ENCODE assay signal across 12 cellular contexts in genomic region chr3:99651561-99651960, GRCh38. TPM values are rescaled to one million over a fixed set of nuclear protein-coding genes. Genes with fewer than 3 reads are reported as not detected.
DNase-seq lines count a peak whose midpoint lies in the region; ATAC-seq lines count a peak whose summit lies in the region.
"Had no signal": no experiment of that assay in that cellular context is flagged by ENCODE, and none has a peak within 500 bp of the region (broad histone marks: within the 10 kb centered on the region; RNA-seq: fewer than 3 reads in every experiment).

No MANE protein-coding gene starts in this region.

- DNase-seq in HK-2 (ENCODE audit: unreplicated experiment) (peak; percentile 81), astrocyte of the hippocampus (ENCODE audit: low read depth, low spot score) (peak; percentile 69), iris pigment epithelial cell (ENCODE audit: low read depth) (peak; percentile 80)
- no peak for DNase-seq in CD8-positive, alpha-beta memory T cell
- DNase-seq: activated effector memory CD4-positive, alpha-beta T cell treated with Interleukin-2 at 50 U/mL for 16 hours; naive B cell; NCI-H510A had no signal

- H3K9ac ChIP-seq in subcutaneous abdominal adipose tissue (ENCODE audit: low read length in 5 of 5) = peak overlapping the region in 1 of 5 donors; percentile 54

- no peak overlapping the region for H3K4me3 Mint-ChIP-seq in CD8-positive, alpha-beta memory T cell
- H3K4me3 Mint-ChIP-seq: naive B cell; T-helper 2 cell treated with Interferon-gamma antibody and Interleukin-4, amounts not matched to agents 5 μg/mL and 100 μg/mL, for 36 hours had no signal

- peaks cover 0 to 2% (median 0%) of the 10 kb centered on the region in 5 donors for H3K9me3 Mint-ChIP-seq in CD8-positive, alpha-beta memory T cell
- H3K9me3 Mint-ChIP-seq: naive B cell; T-helper 2 cell treated with Interferon-gamma antibody and Interleukin-4, amounts not matched to agents 5 μg/mL and 100 μg/mL, for 36 hours had no signal

- no peaks in the 10 kb centered on the region for H3K36me3 ChIP-seq in subcutaneous abdominal adipose tissue (ENCODE audit: control insufficient read depth in 5 of 5, insufficient read depth in 5 of 5, low read length in 5 of 5)
- H3K36me3 ChIP-seq in CD8-positive, alpha-beta memory T cell (ENCODE audit: insufficient read depth, low read length) = no peaks in the 10 kb centered on the region

- no peak for ATAC-seq in GM18861 (IDR thresholded peaks at IDR 0.05; ENCODE audit: unreplicated experiment)
- ATAC-seq in GM19463 (IDR thresholded peaks at IDR 0.05; ENCODE audit: unreplicated experiment) = no peak
- ATAC-seq in HG03460 (IDR thresholded peaks at IDR 0.05; ENCODE audit: unreplicated experiment) = no peak

- H3K36me3 Mint-ChIP-seq in CD8-positive, alpha-beta memory T cell = no peaks in the 10 kb centered on the region
- H3K36me3 Mint-ChIP-seq: naive B cell had no signal

- H3K4me1 ChIP-seq in subcutaneous abdominal adipose tissue (ENCODE audit: control insufficient read depth in 5 of 5, insufficient read depth in 5 of 5, low read length in 5 of 5) = peaks cover 3 to 33% (median 19%) of the 10 kb centered on the region in 5 donors
- no peaks in the 10 kb centered on the region for H3K4me1 ChIP-seq in CD8-positive, alpha-beta memory T cell (ENCODE audit: insufficient read depth, low read length)

- no peaks in the 10 kb centered on the region for H3K4me1 Mint-ChIP-seq in CD8-positive, alpha-beta memory T cell
- H3K4me1 Mint-ChIP-seq: naive B cell had no signal

- H3K27ac ChIP-seq in subcutaneous abdominal adipose tissue (ENCODE audit: low read depth, low read length) = peak overlapping the region; percentile 43
- no peak overlapping the region for H3K27ac ChIP-seq in CD8-positive, alpha-beta memory T cell (ENCODE audit: low read depth, low read length)

- CTCF ChIA-PET in CD8-positive, alpha-beta memory T cell (lab: Charles Lee) = no interaction called here

- H3K4me3 ChIP-seq in subcutaneous abdominal adipose tissue (ENCODE audit: low read depth in 1 of 5, low read length in 5 of 5) = peak overlapping the region in 1 of 5 donors; percentile 20
- no peak overlapping the region for H3K4me3 ChIP-seq in CD8-positive, alpha-beta memory T cell (ENCODE audit: low read length)

- no peaks in the 10 kb centered on the region for H3K27me3 ChIP-seq in subcutaneous abdominal adipose tissue (ENCODE audit: control insufficient read depth in 5 of 5, insufficient read depth in 4 of 5, low read length in 5 of 5)
- no peaks in the 10 kb centered on the region for H3K27me3 ChIP-seq in CD8-positive, alpha-beta memory T cell (ENCODE audit: insufficient read depth, low read length, poor library complexity, severe bottlenecking)

- H3K9me3 ChIP-seq in subcutaneous abdominal adipose tissue (ENCODE audit: control insufficient read depth in 5 of 5, low read length in 5 of 5) = no peaks in the 10 kb centered on the region
- H3K9me3 ChIP-seq in CD8-positive, alpha-beta memory T cell (ENCODE audit: low read length) = no peaks in the 10 kb centered on the region

- peaks cover 0 to 2% of the 10 kb centered on the region in 2 donors for H3K27me3 Mint-ChIP-seq in CD8-positive, alpha-beta memory T cell

- POLR2A ChIA-PET in CD8-positive, alpha-beta memory T cell (lab: Charles Lee) = no interaction called here

- H3K27ac Mint-ChIP-seq in CD8-positive, alpha-beta memory T cell = no peak overlapping the region
- H3K27ac Mint-ChIP-seq: naive B cell; T-helper 2 cell treated with Interferon-gamma antibody and Interleukin-4, amounts not matched to agents 5 μg/mL and 100 μg/mL, for 36 hours had no signal

RNA-seq across cellular contexts. Expression of gene COL8A1, which starts 13.2 kb away (rescaled TPM):
- total RNA-seq in CD8-positive, alpha-beta memory T cell = not detected
- polyA plus RNA-seq in CD8-positive, alpha-beta memory T cell = not detected

Comparison
In these comparisons a context has a peak if more than half of its experiments do, and no peak if none do; other contexts are left out.
1. DNase-seq: peak in HK-2 (single experiment), astrocyte of the hippocampus (single experiment) and iris pigment epithelial cell (single experiment); none in CD8-positive, alpha-beta memory T cell (0 of 5).